Comparison of ENCODE assay signal across 3 cellular contexts in the genomic region with DNA sequence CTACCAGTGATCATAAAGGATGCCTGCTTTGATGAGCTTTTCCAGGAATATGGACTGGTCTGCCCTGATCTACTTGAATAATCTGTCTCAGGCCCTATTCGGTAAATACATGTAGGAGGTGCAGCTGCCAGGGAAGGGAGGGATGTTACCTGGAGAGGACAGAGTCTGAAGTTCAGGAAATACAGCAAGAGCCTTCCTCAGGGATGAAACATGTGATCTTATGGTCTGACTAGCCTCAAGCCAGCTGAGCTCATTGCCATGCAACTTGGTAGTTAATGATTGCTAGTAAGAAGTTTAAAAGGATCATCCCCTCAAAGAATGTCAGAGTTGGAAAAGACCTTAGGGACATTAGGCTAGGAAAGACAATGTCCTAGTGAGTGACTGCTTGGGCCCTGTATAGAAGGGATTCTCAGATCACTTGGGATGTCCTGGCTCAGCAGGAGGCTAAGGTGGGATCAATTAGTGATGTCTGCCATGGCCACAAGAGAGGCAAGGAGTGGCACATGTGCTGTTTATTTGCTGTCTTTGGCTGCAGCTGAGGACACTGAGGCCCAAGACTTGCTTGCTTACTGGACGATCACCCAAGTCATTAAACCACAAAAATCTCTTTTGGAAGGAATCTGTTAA.
TF ChIP-seq lines count a peak whose summit lies in the region.

No MANE protein-coding gene starts in this region.

TF ChIP-seq in A549, 52 proteins besides CTCF, POLR2A, EP300 and RAD21:
- TF ChIP-seq JUN (IDR thresholded peaks at IDR 0.05): 0 out of 5 replicates have a peak, but pooled peaks of 1 of the 2 experiments have one; percentile 45
- TF ChIP-seq PHF8 (IDR thresholded peaks at IDR 0.05; ENCODE audit: borderline replicate concordance, low read depth): no peak
- TF ChIP-seq, protein P1, sequence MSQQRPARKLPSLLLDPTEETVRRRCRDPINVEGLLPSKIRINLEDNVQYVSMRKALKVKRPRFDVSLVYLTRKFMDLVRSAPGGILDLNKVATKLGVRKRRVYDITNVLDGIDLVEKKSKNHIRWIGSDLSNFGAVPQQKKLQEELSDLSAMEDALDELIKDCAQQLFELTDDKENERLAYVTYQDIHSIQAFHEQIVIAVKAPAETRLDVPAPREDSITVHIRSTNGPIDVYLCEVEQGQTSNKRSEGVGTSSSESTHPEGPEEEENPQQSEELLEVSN (IDR thresholded peaks at IDR 0.05; ENCODE audit: borderline replicate concordance, low read depth): no peak
- TF ChIP-seq, protein P2, sequence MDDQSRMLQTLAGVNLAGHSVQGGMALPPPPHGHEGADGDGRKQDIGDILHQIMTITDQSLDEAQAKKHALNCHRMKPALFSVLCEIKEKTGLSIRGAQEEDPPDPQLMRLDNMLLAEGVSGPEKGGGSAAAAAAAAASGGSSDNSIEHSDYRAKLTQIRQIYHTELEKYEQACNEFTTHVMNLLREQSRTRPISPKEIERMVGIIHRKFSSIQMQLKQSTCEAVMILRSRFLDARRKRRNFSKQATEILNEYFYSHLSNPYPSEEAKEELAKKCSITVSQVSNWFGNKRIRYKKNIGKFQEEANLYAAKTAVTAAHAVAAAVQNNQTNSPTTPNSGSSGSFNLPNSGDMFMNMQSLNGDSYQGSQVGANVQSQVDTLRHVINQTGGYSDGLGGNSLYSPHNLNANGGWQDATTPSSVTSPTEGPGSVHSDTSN (IDR thresholded peaks at IDR 0.05): no peak
- no peak for TF ChIP-seq ZC3H11A (IDR thresholded peaks at IDR 0.05)
- 0 out of 3 replicates have a peak, but pooled peaks have one; percentile 5 for TF ChIP-seq SMC3 (IDR thresholded peaks at IDR 0.05)
- TF ChIP-seq EHF (CRISPR knock-in tag; IDR thresholded peaks at IDR 0.05): no peak

TF ChIP-seq in GM23338, 12 proteins besides CTCF, POLR2A, EP300 and RAD21:
- TF ChIP-seq, protein P3, sequence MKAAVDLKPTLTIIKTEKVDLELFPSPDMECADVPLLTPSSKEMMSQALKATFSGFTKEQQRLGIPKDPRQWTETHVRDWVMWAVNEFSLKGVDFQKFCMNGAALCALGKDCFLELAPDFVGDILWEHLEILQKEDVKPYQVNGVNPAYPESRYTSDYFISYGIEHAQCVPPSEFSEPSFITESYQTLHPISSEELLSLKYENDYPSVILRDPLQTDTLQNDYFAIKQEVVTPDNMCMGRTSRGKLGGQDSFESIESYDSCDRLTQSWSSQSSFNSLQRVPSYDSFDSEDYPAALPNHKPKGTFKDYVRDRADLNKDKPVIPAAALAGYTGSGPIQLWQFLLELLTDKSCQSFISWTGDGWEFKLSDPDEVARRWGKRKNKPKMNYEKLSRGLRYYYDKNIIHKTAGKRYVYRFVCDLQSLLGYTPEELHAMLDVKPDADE (IDR thresholded peaks at IDR 0.05): no peak
- TF ChIP-seq STAT1 (IDR thresholded peaks at IDR 0.05; ENCODE audit: unreplicated experiment): no peak
- TF ChIP-seq EZH2phosphoT487 (IDR thresholded peaks at IDR 0.05; ENCODE audit: unreplicated experiment): no peak
- no peak for TF ChIP-seq CREB1 (CRISPR knock-in tag; IDR thresholded peaks at IDR 0.05; ENCODE audit: low read depth)
- TF ChIP-seq, protein P4, sequence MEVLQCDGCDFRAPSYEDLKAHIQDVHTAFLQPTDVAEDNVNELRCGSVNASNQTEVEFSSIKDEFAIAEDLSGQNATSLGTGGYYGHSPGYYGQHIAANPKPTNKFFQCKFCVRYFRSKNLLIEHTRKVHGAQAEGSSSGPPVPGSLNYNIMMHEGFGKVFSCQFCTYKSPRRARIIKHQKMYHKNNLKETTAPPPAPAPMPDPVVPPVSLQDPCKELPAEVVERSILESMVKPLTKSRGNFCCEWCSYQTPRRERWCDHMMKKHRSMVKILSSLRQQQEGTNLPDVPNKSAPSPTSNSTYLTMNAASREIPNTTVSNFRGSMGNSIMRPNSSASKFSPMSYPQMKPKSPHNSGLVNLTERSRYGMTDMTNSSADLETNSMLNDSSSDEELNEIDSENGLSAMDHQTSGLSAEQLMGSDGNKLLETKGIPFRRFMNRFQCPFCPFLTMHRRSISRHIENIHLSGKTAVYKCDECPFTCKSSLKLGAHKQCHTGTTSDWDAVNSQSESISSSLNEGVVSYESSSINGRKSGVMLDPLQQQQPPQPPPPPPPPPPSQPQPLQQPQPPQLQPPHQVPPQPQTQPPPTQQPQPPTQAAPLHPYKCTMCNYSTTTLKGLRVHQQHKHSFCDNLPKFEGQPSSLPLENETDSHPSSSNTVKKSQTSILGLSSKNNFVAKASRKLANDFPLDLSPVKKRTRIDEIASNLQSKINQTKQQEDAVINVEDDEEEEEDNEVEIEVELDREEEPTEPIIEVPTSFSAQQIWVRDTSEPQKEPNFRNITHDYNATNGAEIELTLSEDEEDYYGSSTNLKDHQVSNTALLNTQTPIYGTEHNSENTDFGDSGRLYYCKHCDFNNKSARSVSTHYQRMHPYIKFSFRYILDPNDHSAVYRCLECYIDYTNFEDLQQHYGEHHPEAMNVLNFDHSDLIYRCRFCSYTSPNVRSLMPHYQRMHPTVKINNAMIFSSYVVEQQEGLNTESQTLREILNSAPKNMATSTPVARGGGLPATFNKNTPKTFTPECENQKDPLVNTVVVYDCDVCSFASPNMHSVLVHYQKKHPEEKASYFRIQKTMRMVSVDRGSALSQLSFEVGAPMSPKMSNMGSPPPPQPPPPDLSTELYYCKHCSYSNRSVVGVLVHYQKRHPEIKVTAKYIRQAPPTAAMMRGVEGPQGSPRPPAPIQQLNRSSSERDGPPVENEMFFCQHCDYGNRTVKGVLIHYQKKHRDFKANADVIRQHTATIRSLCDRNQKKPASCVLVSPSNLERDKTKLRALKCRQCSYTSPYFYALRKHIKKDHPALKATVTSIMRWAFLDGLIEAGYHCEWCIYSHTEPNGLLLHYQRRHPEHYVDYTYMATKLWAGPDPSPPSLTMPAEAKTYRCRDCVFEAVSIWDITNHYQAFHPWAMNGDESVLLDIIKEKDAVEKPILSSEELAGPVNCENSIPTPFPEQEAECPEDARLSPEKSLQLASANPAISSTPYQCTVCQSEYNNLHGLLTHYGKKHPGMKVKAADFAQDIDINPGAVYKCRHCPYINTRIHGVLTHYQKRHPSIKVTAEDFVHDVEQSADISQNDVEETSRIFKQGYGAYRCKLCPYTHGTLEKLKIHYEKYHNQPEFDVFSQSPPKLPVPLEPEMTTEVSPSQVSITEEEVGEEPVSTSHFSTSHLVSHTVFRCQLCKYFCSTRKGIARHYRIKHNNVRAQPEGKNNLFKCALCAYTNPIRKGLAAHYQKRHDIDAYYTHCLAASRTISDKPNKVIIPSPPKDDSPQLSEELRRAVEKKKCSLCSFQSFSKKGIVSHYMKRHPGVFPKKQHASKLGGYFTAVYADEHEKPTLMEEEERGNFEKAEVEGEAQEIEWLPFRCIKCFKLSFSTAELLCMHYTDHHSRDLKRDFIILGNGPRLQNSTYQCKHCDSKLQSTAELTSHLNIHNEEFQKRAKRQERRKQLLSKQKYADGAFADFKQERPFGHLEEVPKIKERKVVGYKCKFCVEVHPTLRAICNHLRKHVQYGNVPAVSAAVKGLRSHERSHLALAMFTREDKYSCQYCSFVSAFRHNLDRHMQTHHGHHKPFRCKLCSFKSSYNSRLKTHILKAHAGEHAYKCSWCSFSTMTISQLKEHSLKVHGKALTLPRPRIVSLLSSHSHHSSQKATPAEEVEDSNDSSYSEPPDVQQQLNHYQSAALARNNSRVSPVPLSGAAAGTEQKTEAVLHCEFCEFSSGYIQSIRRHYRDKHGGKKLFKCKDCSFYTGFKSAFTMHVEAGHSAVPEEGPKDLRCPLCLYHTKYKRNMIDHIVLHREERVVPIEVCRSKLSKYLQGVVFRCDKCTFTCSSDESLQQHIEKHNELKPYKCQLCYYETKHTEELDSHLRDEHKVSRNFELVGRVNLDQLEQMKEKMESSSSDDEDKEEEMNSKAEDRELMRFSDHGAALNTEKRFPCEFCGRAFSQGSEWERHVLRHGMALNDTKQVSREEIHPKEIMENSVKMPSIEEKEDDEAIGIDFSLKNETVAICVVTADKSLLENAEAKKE (CRISPR knock-in tag; IDR thresholded peaks at IDR 0.05): no peak

TF ChIP-seq in HepG2, 621 proteins besides CTCF, POLR2A, EP300 and RAD21 (continues in another document):
- TF ChIP-seq TBX3 (IDR thresholded peaks at IDR 0.05; ENCODE audit: borderline replicate concordance) (no peak), ZNF329 (CRISPR knock-in tag; IDR thresholded peaks at IDR 0.05; ENCODE audit: low read depth) (no peak), HOXA3 (CRISPR knock-in tag; IDR thresholded peaks at IDR 0.05) (peak; percentile 42; the same call in 1 of the 2 replicates), ZNF501 (CRISPR knock-in tag; IDR thresholded peaks at IDR 0.05) (no peak), TGIF2 (CRISPR knock-in tag; IDR thresholded peaks at IDR 0.05) (no peak), ETV5 (CRISPR knock-in tag; IDR thresholded peaks at IDR 0.05; ENCODE audit: borderline replicate concordance) (peak; percentile 42; the same call in 1 of the 2 replicates), SALL1 (CRISPR knock-in tag; IDR thresholded peaks at IDR 0.05) (peak; percentile 59), ZNF33A (CRISPR knock-in tag; IDR thresholded peaks at IDR 0.05; ENCODE audit: borderline replicate concordance) (no peak), ZMYM4 (CRISPR knock-in tag; IDR thresholded peaks at IDR 0.05) (peak; percentile 92), THAP11 (CRISPR knock-in tag; IDR thresholded peaks at IDR 0.05) (peak; percentile 14; the same call in 1 of the 2 replicates), POLR2AphosphoS5 (IDR thresholded peaks at IDR 0.05; ENCODE audit: low read depth, low read length) (peak; percentile 70), TBX2 (CRISPR knock-in tag; IDR thresholded peaks at IDR 0.05; ENCODE audit: borderline replicate concordance) (peak; percentile 45; the same call in 1 of the 2 replicates), SPEN (CRISPR knock-in tag; IDR thresholded peaks at IDR 0.05; ENCODE audit: low read depth) (peak; percentile 32; the same call in 1 of the 2 replicates), NR3C1 (CRISPR knock-in tag; IDR thresholded peaks at IDR 0.05) (no peak), MAZ (IDR thresholded peaks at IDR 0.05; ENCODE audit: borderline replicate concordance, low read depth, low read length) (no peak), MAZ (CRISPR knock-in tag; IDR thresholded peaks at IDR 0.05; ENCODE audit: low read depth) (0 out of 2 replicates have a peak, but pooled peaks have one; percentile 33), MED1 (CRISPR knock-in tag; IDR thresholded peaks at IDR 0.05) (peak; percentile 42; the same call in 1 of the 2 replicates), RXRB (CRISPR knock-in tag; IDR thresholded peaks at IDR 0.05; ENCODE audit: borderline replicate concordance) (0 out of 2 replicates have a peak, but pooled peaks have one; percentile 18), ELF3 (CRISPR knock-in tag; IDR thresholded peaks at IDR 0.05) (peak; percentile 63), HNF4G (IDR thresholded peaks at IDR 0.05; ENCODE audit: borderline replicate concordance, low read depth, low read length) (peak; percentile 65; the same call in 1 of the 2 replicates), HNF4G (CRISPR knock-in tag; IDR thresholded peaks at IDR 0.05; ENCODE audit: borderline replicate concordance, low read depth) (no peak)
- TF ChIP-seq, protein P5, sequence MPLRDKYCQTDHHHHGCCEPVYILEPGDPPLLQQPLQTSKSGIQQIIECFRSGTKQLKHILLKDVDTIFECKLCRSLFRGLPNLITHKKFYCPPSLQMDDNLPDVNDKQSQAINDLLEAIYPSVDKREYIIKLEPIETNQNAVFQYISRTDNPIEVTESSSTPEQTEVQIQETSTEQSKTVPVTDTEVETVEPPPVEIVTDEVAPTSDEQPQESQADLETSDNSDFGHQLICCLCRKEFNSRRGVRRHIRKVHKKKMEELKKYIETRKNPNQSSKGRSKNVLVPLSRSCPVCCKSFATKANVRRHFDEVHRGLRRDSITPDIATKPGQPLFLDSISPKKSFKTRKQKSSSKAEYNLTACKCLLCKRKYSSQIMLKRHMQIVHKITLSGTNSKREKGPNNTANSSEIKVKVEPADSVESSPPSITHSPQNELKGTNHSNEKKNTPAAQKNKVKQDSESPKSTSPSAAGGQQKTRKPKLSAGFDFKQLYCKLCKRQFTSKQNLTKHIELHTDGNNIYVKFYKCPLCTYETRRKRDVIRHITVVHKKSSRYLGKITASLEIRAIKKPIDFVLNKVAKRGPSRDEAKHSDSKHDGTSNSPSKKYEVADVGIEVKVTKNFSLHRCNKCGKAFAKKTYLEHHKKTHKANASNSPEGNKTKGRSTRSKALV (CRISPR knock-in tag; IDR thresholded peaks at IDR 0.05): no peak
- TF ChIP-seq, protein P6, sequence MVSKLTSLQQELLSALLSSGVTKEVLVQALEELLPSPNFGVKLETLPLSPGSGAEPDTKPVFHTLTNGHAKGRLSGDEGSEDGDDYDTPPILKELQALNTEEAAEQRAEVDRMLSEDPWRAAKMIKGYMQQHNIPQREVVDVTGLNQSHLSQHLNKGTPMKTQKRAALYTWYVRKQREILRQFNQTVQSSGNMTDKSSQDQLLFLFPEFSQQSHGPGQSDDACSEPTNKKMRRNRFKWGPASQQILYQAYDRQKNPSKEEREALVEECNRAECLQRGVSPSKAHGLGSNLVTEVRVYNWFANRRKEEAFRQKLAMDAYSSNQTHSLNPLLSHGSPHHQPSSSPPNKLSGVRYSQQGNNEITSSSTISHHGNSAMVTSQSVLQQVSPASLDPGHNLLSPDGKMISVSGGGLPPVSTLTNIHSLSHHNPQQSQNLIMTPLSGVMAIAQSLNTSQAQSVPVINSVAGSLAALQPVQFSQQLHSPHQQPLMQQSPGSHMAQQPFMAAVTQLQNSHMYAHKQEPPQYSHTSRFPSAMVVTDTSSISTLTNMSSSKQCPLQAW (CRISPR knock-in tag; IDR thresholded peaks at IDR 0.05): peak; percentile 85
- TF ChIP-seq, protein P7, sequence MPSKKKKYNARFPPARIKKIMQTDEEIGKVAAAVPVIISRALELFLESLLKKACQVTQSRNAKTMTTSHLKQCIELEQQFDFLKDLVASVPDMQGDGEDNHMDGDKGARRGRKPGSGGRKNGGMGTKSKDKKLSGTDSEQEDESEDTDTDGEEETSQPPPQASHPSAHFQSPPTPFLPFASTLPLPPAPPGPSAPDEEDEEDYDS (CRISPR knock-in tag; IDR thresholded peaks at IDR 0.05): peak; percentile 99
- TF ChIP-seq, protein P8, sequence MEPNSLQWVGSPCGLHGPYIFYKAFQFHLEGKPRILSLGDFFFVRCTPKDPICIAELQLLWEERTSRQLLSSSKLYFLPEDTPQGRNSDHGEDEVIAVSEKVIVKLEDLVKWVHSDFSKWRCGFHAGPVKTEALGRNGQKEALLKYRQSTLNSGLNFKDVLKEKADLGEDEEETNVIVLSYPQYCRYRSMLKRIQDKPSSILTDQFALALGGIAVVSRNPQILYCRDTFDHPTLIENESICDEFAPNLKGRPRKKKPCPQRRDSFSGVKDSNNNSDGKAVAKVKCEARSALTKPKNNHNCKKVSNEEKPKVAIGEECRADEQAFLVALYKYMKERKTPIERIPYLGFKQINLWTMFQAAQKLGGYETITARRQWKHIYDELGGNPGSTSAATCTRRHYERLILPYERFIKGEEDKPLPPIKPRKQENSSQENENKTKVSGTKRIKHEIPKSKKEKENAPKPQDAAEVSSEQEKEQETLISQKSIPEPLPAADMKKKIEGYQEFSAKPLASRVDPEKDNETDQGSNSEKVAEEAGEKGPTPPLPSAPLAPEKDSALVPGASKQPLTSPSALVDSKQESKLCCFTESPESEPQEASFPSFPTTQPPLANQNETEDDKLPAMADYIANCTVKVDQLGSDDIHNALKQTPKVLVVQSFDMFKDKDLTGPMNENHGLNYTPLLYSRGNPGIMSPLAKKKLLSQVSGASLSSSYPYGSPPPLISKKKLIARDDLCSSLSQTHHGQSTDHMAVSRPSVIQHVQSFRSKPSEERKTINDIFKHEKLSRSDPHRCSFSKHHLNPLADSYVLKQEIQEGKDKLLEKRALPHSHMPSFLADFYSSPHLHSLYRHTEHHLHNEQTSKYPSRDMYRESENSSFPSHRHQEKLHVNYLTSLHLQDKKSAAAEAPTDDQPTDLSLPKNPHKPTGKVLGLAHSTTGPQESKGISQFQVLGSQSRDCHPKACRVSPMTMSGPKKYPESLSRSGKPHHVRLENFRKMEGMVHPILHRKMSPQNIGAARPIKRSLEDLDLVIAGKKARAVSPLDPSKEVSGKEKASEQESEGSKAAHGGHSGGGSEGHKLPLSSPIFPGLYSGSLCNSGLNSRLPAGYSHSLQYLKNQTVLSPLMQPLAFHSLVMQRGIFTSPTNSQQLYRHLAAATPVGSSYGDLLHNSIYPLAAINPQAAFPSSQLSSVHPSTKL (CRISPR knock-in tag; IDR thresholded peaks at IDR 0.05): peak; percentile 71
